In genomic region chr2:75303227-75303626, GRCh38 we compare ENCODE assay signal across 15 cellular contexts.
DNase-seq lines count a peak whose midpoint lies in the region; ATAC-seq and TF ChIP-seq lines count a peak whose summit lies in the region.
"Had no signal": no experiment of that assay in that cellular context is flagged by ENCODE, and none has a peak within 500 bp of the region (broad histone marks: within the 10 kb centered on the region; RNA-seq: fewer than 3 reads in every experiment).

No MANE protein-coding gene starts in this region.

- no peak for ATAC-seq in GM18858 (IDR thresholded peaks at IDR 0.05; ENCODE audit: unreplicated experiment)

- DNase-seq in NCI-H510A treated with DMSO at 0.1 percent for 48 hours (lab: John Stamatoyannopoulos, UW) (peak; percentile 4), NCI-H510A (lab: John Stamatoyannopoulos, UW) (no peak), NCI-H2029 (lab: John Stamatoyannopoulos, UW) (peak; percentile 39), NCI-H526 treated with DMSO at 0.1 percent for 48 hours (lab: John Stamatoyannopoulos, UW) (peak; percentile 87), putamen (ENCODE audit: low spot score) (no peak), Ammon's horn (ENCODE audit: low spot score) (no peak)
- DNase-seq: 8988T; Caco-2; CD4-positive, alpha-beta T cell; DMS79 treated with DMSO at 0.1 percent for 48 hours; GF-D8; H9 had no signal

- TF ChIP-seq CTCF in VCaP (conservative IDR thresholded peaks at IDR 0.05) = no peak

- H3K27ac ChIP-seq in VCaP = peak overlapping the region; percentile 18
- H3K27ac ChIP-seq: C4-2B had no signal

Comparison
In these comparisons a context has a peak if more than half of its experiments do, and no peak if none do; other contexts are left out.
1. DNase-seq: peak in NCI-H510A treated with DMSO at 0.1 percent for 48 hours (single experiment), NCI-H2029 (single experiment) and NCI-H526 treated with DMSO at 0.1 percent for 48 hours (single experiment); none in NCI-H510A (single experiment), putamen (single experiment) and Ammon's horn (single experiment).